ENCODE assay signal across 17 cellular contexts in genomic region chr7:137535579-137535978, GRCh38.
A peak's percentile ranks its signal among the peaks of the same experiment; 100 is the strongest.
DNase-seq lines count a peak whose midpoint lies in the region; ATAC-seq and TF ChIP-seq lines count a peak whose summit lies in the region.
"Had no signal": no experiment of that assay in that cellular context is flagged by ENCODE, and none has a peak within 500 bp of the region (broad histone marks: within the 10 kb centered on the region; RNA-seq: fewer than 3 reads in every experiment).

No MANE protein-coding gene starts in this region.

- H3K79me1 ChIP-seq in IMR-90 (ENCODE audit: low read depth in 1 of 2, low read length in 2 of 2) = peaks cover 0 to 7% of the 10 kb centered on the region in 2 experiments; a peak in 1 of 4 replicates

- peak overlapping the region; percentile 75 for H2BK120ac ChIP-seq in IMR-90 (ENCODE audit: low read depth, low read length)

- peak overlapping the region; percentile 83; the same call in 2 of the 3 replicates for H2BK15ac ChIP-seq in IMR-90 (ENCODE audit: low read depth, low read length)

- H3K4me2 ChIP-seq in IMR-90 (ENCODE audit: low read depth, low read length) = no peak overlapping the region
- H3K4me2 ChIP-seq: A549; BLaER1 treated with 17β-estradiol and CSF1 and Interleukin-3, amounts not matched to agents 10 nM and 100 nM had no signal

- H3K23ac ChIP-seq in IMR-90 (ENCODE audit: low read depth, low read length) = no peak overlapping the region

- no peak overlapping the region for H3K56ac ChIP-seq in IMR-90 (ENCODE audit: extremely low read depth, insufficient read depth, low read length)

- peak overlapping the region; percentile 67; the same call in 1 of the 2 replicates for H4K91ac ChIP-seq in IMR-90 (ENCODE audit: insufficient read depth, low read depth, low read length)

- H3K4me3 ChIP-seq in cardiac muscle cell (no peak overlapping the region), left ventricle myocardium inferior (no peak overlapping the region), IMR-90 (ENCODE audit: insufficient read depth, low read depth, low read length) (no peak overlapping the region), epithelial cell of esophagus (ENCODE audit: low read length) (no peak overlapping the region), adrenal gland (no peak overlapping the region)
- H3K4me3 ChIP-seq: A549; BLaER1 treated with 17β-estradiol and CSF1 and Interleukin-3, amounts not matched to agents 10 nM and 100 nM had no signal

- no peak overlapping the region for H2BK5ac ChIP-seq in IMR-90 (ENCODE audit: low read depth, low read length, poor library complexity, severe bottlenecking)

- no peaks in the 10 kb centered on the region for H4K20me1 ChIP-seq in IMR-90 (ENCODE audit: insufficient read depth, low read length)
- H4K20me1 ChIP-seq: BLaER1 treated with 17β-estradiol and CSF1 and Interleukin-3, amounts not matched to agents 10 nM and 100 nM had no signal

- peaks cover 5% of the 10 kb centered on the region; the same call in 1 of the 2 replicates for H3K9me1 ChIP-seq in IMR-90 (ENCODE audit: insufficient read depth, low read length)

- peak overlapping the region; percentile 84 for H2BK20ac ChIP-seq in IMR-90 (ENCODE audit: low read depth, low read length)

- H4K5ac ChIP-seq in IMR-90 (ENCODE audit: low read depth, low read length) = no peak overlapping the region; the same call in 1 of the 2 replicates

- no peak for TF ChIP-seq POLR2A in IMR-90 (IDR thresholded peaks at IDR 0.05; ENCODE audit: low read depth, low read length)
- no peak for TF ChIP-seq POLR2A in adrenal gland (IDR thresholded peaks at IDR 0.05)

- intact Hi-C loops in left ventricle myocardium inferior (cut with micrococcal nuclease) = no loop called here
- intact Hi-C loops in IMR-90 (cut with micrococcal nuclease) = loop anchor here (5.0 kb wide), 1 partner anchor 42 kb away; no protein-coding TSS in a partner anchor
- intact Hi-C loops in adrenal gland (cut with DNase I) = no loop called here

- H2AK5ac ChIP-seq in IMR-90 (ENCODE audit: low read depth, low read length) = peak overlapping the region; percentile 48; the same call in 1 of the 2 replicates

- no peak overlapping the region for H3K18ac ChIP-seq in IMR-90 (ENCODE audit: low read depth, low read length)

- no TSS peak for BruUV-seq in IMR-90 (replicated peaks; lab: Mats Ljungman, UMichigan)

- TF ChIP-seq CTCF in cardiac muscle cell (IDR thresholded peaks at IDR 0.05; ENCODE audit: low read depth, low read length) (no peak), left ventricle myocardium inferior (IDR thresholded peaks at IDR 0.05; ENCODE audit: borderline replicate concordance) (no peak), IMR-90 (conservative IDR thresholded peaks at IDR 0.05; ENCODE audit: low read depth, low read length) (no peak), epithelial cell of esophagus (IDR thresholded peaks at IDR 0.05; ENCODE audit: insufficient read depth, low read depth, low read length, missing control alignments) (no peak), adrenal gland (IDR thresholded peaks at IDR 0.05) (no peak)

- POLR2A ChIA-PET in IMR-90 (lab: Charles Lee; ENCODE audit: unreplicated experiment) = no interaction called here

- CTCF ChIA-PET in IMR-90 (lab: Yijun Ruan, JAX) = no interaction called here

- WGBS in IMR-90 (ENCODE audit: extremely low coverage in 2 of 2, insufficient read length in 1 of 2), 2 experiments = no CpG with 5 or more reads among the region's 6 CpGs
- 67 to 78% (median 68%) methylated on average over 6 of the region's 6 CpGs for WGBS in adrenal gland, 4 donors

- dilution Hi-C loops in IMR-90 (cut with HindIII; ENCODE audit: low sequenced_read_pairs, unreplicated experiment) = no loop called here

- no peak overlapping the region for H3K14ac ChIP-seq in IMR-90 (replicated peaks; ENCODE audit: low read depth, low read length)

- H3K36me3 ChIP-seq in cardiac muscle cell (no peaks in the 10 kb centered on the region), left ventricle myocardium inferior (no peaks in the 10 kb centered on the region), IMR-90 (ENCODE audit: control insufficient read depth, insufficient read depth, low read length) (no peaks in the 10 kb centered on the region), adrenal gland (replicated peaks in 1 of 2) (no peaks in the 10 kb centered on the region)
- H3K36me3 ChIP-seq: BLaER1 treated with 17β-estradiol and CSF1 and Interleukin-3, amounts not matched to agents 10 nM and 100 nM had no signal

- H2AFZ ChIP-seq in IMR-90 (replicated peaks; ENCODE audit: low read length, poor library complexity) = no peak overlapping the region

- peak in 1 of 2 donors; percentile 73 for DNase-seq in cardiac muscle cell (ENCODE audit: low read depth in 1 of 2, low spot score in 1 of 2)
- DNase-seq in left ventricle myocardium inferior = no peak
- no peak for DNase-seq in IMR-90
- peak; percentile 5 for DNase-seq in epithelial cell of esophagus (ENCODE audit: low read depth)
- DNase-seq in globus pallidus (ENCODE audit: low spot score) = no peak
- no peak for DNase-seq in adrenal gland
- DNase-seq: AML-193; Caco-2; Calu3; CD4-positive, alpha-beta T cell; CD8-positive, alpha-beta T cell; DMS79 treated with DMSO at 0.1 percent for 48 hours; GF-D8 had no signal

- no peak overlapping the region; a peak in 1 of 4 replicates for H4K8ac ChIP-seq in IMR-90 (ENCODE audit: low read depth in 2 of 2, low read length in 2 of 2)

- H3K27ac ChIP-seq in cardiac muscle cell = peak overlapping the region; percentile 88
- no peak overlapping the region for H3K27ac ChIP-seq in left ventricle myocardium inferior (replicated peaks)
- no peak overlapping the region for H3K27ac ChIP-seq in IMR-90 (ENCODE audit: insufficient read depth, low read length)
- H3K27ac ChIP-seq in adrenal gland = no peak overlapping the region
- H3K27ac ChIP-seq: 22Rv1; A549; BLaER1 treated with 17β-estradiol and CSF1 and Interleukin-3, amounts not matched to agents 10 nM and 100 nM; C4-2B had no signal

- no peaks in the 10 kb centered on the region for H3K9me3 ChIP-seq in cardiac muscle cell (ENCODE audit: low read depth)
- peaks cover 6% of the 10 kb centered on the region for H3K9me3 ChIP-seq in left ventricle myocardium inferior (replicated peaks)
- no peaks in the 10 kb centered on the region for H3K9me3 ChIP-seq in IMR-90 (ENCODE audit: control insufficient read depth, insufficient read depth, low read length)
- no peaks in the 10 kb centered on the region for H3K9me3 ChIP-seq in adrenal gland (replicated peaks in 1 of 3)
- H3K9me3 ChIP-seq: A549; BLaER1 treated with 17β-estradiol and CSF1 and Interleukin-3, amounts not matched to agents 10 nM and 100 nM; Caco-2 had no signal

- in situ Hi-C loops in IMR-90 (cut with MboI; ENCODE audit: low sequenced_read_pairs) = no loop called here

- ATAC-seq in IMR-90 (ENCODE audit: low read depth) = no peak
- ATAC-seq: A549; CD8-positive, alpha-beta T cell had no signal

- H3K9ac ChIP-seq in IMR-90 (ENCODE audit: low read depth, low read length) = no peak overlapping the region
- H3K9ac ChIP-seq: BLaER1 treated with 17β-estradiol and CSF1 and Interleukin-3, amounts not matched to agents 10 nM and 100 nM had no signal

- peak overlapping the region; percentile 57 for H3K4ac ChIP-seq in IMR-90 (ENCODE audit: low read depth, low read length)

- H3K4me1 ChIP-seq in cardiac muscle cell (ENCODE audit: low read depth) = peaks cover 38% of the 10 kb centered on the region
- H3K4me1 ChIP-seq in left ventricle myocardium inferior = no peaks in the 10 kb centered on the region
- H3K4me1 ChIP-seq in IMR-90 (ENCODE audit: control insufficient read depth, insufficient read depth, low read length) = peaks cover 12% of the 10 kb centered on the region
- H3K4me1 ChIP-seq in adrenal gland (replicated peaks in 1 of 2) = no peaks in the 10 kb centered on the region
- H3K4me1 ChIP-seq: A549, Caco-2 had no signal

- no peak for TF ChIP-seq RAD21 in IMR-90 (IDR thresholded peaks at IDR 0.05; ENCODE audit: low read length)

- H2AK9ac ChIP-seq in IMR-90 (replicated peaks; ENCODE audit: low read depth, low read length, poor library complexity) = no peak overlapping the region

- H3K27me3 ChIP-seq in cardiac muscle cell = no peaks in the 10 kb centered on the region
- H3K27me3 ChIP-seq in left ventricle myocardium inferior (ENCODE audit: low read depth) = no peaks in the 10 kb centered on the region
- no peaks in the 10 kb centered on the region for H3K27me3 ChIP-seq in IMR-90 (ENCODE audit: control insufficient read depth, insufficient read depth, low read length)
- no peaks in the 10 kb centered on the region for H3K27me3 ChIP-seq in adrenal gland
- H3K27me3 ChIP-seq: BLaER1 treated with 17β-estradiol and CSF1 and Interleukin-3, amounts not matched to agents 10 nM and 100 nM had no signal

TF ChIP-seq in IMR-90, 13 proteins besides CTCF, POLR2A, EP300 and RAD21 (continues in another document):
- no peak for TF ChIP-seq SMC3 (IDR thresholded peaks at IDR 0.05; ENCODE audit: low read depth, low read length)
- TF ChIP-seq RFX5 (IDR thresholded peaks at IDR 0.05; ENCODE audit: low read depth, low read length) = no peak
- TF ChIP-seq FOS (IDR thresholded peaks at IDR 0.05; ENCODE audit: low read depth, low read length) = no peak
- no peak for TF ChIP-seq USF2 (IDR thresholded peaks at IDR 0.05; ENCODE audit: low read depth, low read length)
- TF ChIP-seq NFE2L2 (IDR thresholded peaks at IDR 0.05; ENCODE audit: low read depth, low read length) = no peak
- no peak for TF ChIP-seq CEBPB (IDR thresholded peaks at IDR 0.05; ENCODE audit: low read depth, low read length)
- no peak for TF ChIP-seq RCOR1 (IDR thresholded peaks at IDR 0.05; ENCODE audit: insufficient replicate concordance, low read length)
- no peak for TF ChIP-seq MAFK (IDR thresholded peaks at IDR 0.05; ENCODE audit: low read depth, low read length)
- no peak for TF ChIP-seq BHLHE40 (IDR thresholded peaks at IDR 0.05; ENCODE audit: low read depth, low read length)
- no peak for TF ChIP-seq MAZ (IDR thresholded peaks at IDR 0.05; ENCODE audit: borderline replicate concordance, low read depth, low read length)
- no peak for TF ChIP-seq CHD1 (IDR thresholded peaks at IDR 0.05; ENCODE audit: low read depth, low read length)
